ENCODE assay signal across 29 cellular contexts in genomic region chr10:81806842-81807241, GRCh38.
"Had no signal": no experiment of that assay in that cellular context is flagged by ENCODE, and none has a peak within 500 bp of the region (broad histone marks: within the 10 kb centered on the region; RNA-seq: fewer than 3 reads in every experiment).

No MANE protein-coding gene starts in this region.

- FAIRE-seq: urothelium cell line had no signal

- H3K27me3 Mint-ChIP-seq: stimulated activated memory B cell treated with anti-CD40 and anti-IgM and Interleukin-4, amounts not matched to agents 10 μg/mL and 1 μg/mL and 100 μg/mL, for 72 hours; stimulated activated naive B cell treated with anti-CD40 and anti-IgM and Interleukin-4, amounts not matched to agents 10 μg/mL and 1 μg/mL and 100 μg/mL, for 72 hours; stimulated activated naive CD8-positive, alpha-beta T cell treated with anti-CD3 and anti-CD28 coated beads, Interleukin-15, amount 100 ng/mL, for 72 hours; stimulated activated naive CD8-positive, alpha-beta T cell treated with anti-CD3 and anti-CD28 coated beads, Interleukin-15, Interleukin-2, amounts not matched to agents 100 ng/mL and 50 ng/mL, for 24 hours; type B pancreatic cell had no signal

- ATAC-seq: stimulated activated effector memory CD8-positive, alpha-beta T cell treated with anti-CD3 and anti-CD28 coated beads, Interleukin-12 subunit alpha, Interleukin-12 subunit beta, amount 100 ng/mL, for 72 hours; stimulated activated memory B cell treated with anti-CD40 and anti-IgM and Interleukin-4, amounts not matched to agents 10 μg/mL and 1 μg/mL and 100 μg/mL, for 72 hours; stimulated activated naive B cell treated with anti-CD40 and anti-IgM and Interleukin-4, amounts not matched to agents 10 μg/mL and 1 μg/mL and 100 μg/mL, for 72 hours; stimulated activated naive CD8-positive, alpha-beta T cell treated with anti-CD3 and anti-CD28 coated beads, Interleukin-15, amount 100 ng/mL, for 72 hours; stimulated activated naive CD8-positive, alpha-beta T cell treated with anti-CD3 and anti-CD28 coated beads, Interleukin-15, Interleukin-2, amounts not matched to agents 100 U/mL and 50 U/mL, for 24 hours; upper lobe of right lung had no signal

- H3K27ac ChIP-seq: stomach, suprapubic skin, testis, thoracic aorta, thyroid gland, tibial artery, tibial nerve, transverse colon, upper lobe of left lung, upper lobe of right lung, uterus, vagina had no signal

- H3K27me3 ChIP-seq: stomach, suprapubic skin, testis, thyroid gland, tibial artery, tibial nerve, transverse colon, upper lobe of left lung, upper lobe of right lung, uterus, vagina had no signal

- H3K36me3 ChIP-seq: stomach, suprapubic skin, thoracic aorta, thyroid gland, tibial artery, tibial nerve, transverse colon, upper lobe of left lung, upper lobe of right lung, uterus, vagina had no signal

- H3K36me3 Mint-ChIP-seq: stimulated activated effector memory CD8-positive, alpha-beta T cell treated with anti-CD3 and anti-CD28 coated beads, Interleukin-12 subunit alpha, Interleukin-12 subunit beta, amount 100 ng/mL, for 72 hours; stimulated activated memory B cell treated with anti-CD40 and anti-IgM and Interleukin-4, amounts not matched to agents 10 μg/mL and 1 μg/mL and 100 μg/mL, for 72 hours; stimulated activated naive B cell treated with anti-CD40 and anti-IgM and Interleukin-4, amounts not matched to agents 10 μg/mL and 1 μg/mL and 100 μg/mL, for 72 hours; type B pancreatic cell had no signal

- H3K27ac Mint-ChIP-seq: stimulated activated effector memory CD8-positive, alpha-beta T cell treated with anti-CD3 and anti-CD28 coated beads, Interleukin-12 subunit alpha, Interleukin-12 subunit beta, amount 100 ng/mL, for 72 hours; stimulated activated memory B cell treated with anti-CD40 and anti-IgM and Interleukin-4, amounts not matched to agents 10 μg/mL and 1 μg/mL and 100 μg/mL, for 72 hours; stimulated activated naive B cell treated with anti-CD40 and anti-IgM and Interleukin-4, amounts not matched to agents 10 μg/mL and 1 μg/mL and 100 μg/mL, for 72 hours; stimulated activated naive CD8-positive, alpha-beta T cell treated with anti-CD3 and anti-CD28 coated beads, Interleukin-15, amount 100 ng/mL, for 72 hours; stimulated activated naive CD8-positive, alpha-beta T cell treated with anti-CD3 and anti-CD28 coated beads, Interleukin-15, Interleukin-2, amounts not matched to agents 100 ng/mL and 50 ng/mL, for 24 hours; type B pancreatic cell had no signal

- H3K4me3 Mint-ChIP-seq: stimulated activated effector memory CD8-positive, alpha-beta T cell treated with anti-CD3 and anti-CD28 coated beads, Interleukin-12 subunit alpha, Interleukin-12 subunit beta, amount 100 ng/mL, for 72 hours; stimulated activated memory B cell treated with anti-CD40 and anti-IgM and Interleukin-4, amounts not matched to agents 10 μg/mL and 1 μg/mL and 100 μg/mL, for 72 hours; stimulated activated naive B cell treated with anti-CD40 and anti-IgM and Interleukin-4, amounts not matched to agents 10 μg/mL and 1 μg/mL and 100 μg/mL, for 72 hours; stimulated activated naive CD8-positive, alpha-beta T cell treated with anti-CD3 and anti-CD28 coated beads, Interleukin-15, amount 100 ng/mL, for 72 hours; stimulated activated naive CD8-positive, alpha-beta T cell treated with anti-CD3 and anti-CD28 coated beads, Interleukin-15, Interleukin-2, amounts not matched to agents 100 ng/mL and 50 ng/mL, for 24 hours; type B pancreatic cell had no signal

- H3K4me1 ChIP-seq: stomach, suprapubic skin, testis, thyroid gland, tibial artery, tibial nerve, transverse colon, upper lobe of left lung, upper lobe of right lung, uterus, vagina had no signal

- H3K4me3 ChIP-seq: stomach, suprapubic skin, testis, thoracic aorta, thyroid gland, tibial artery, tibial nerve, transverse colon, upper lobe of left lung, upper lobe of right lung, uterus, vagina had no signal

- DNase-seq: stimulated activated CD4-positive, alpha-beta T cell treated with anti-CD3 and anti-CD28 coated beads, Interleukin-2, amount 100 ng/mL, for 48 hours; stimulated activated CD4-positive, alpha-beta T cell treated with anti-CD3 and anti-CD28 coated beads, Interleukin-4, amount 100 ng/mL, for 1 hour; stimulated activated CD4-positive, alpha-beta T cell treated with anti-CD3 and anti-CD28 coated beads, Interleukin-4, amount 100 ng/mL, for 24 hours; stimulated activated CD4-positive, alpha-beta T cell treated with anti-CD3 and anti-CD28 coated beads, Interleukin-4, amount 100 ng/mL, for 4 hours; stimulated activated CD8-positive, alpha-beta memory T cell treated with anti-CD3 and anti-CD28 coated beads, Interleukin-4, amount 100 ng/mL, for 48 hours; stimulated activated naive B cell treated with anti-CD40 and anti-IgM and Interleukin-4, amounts not matched to agents 10 μg/mL and 1 μg/mL and 100 μg/mL, for 72 hours; stimulated activated naive CD4-positive, alpha-beta T cell; stimulated activated naive CD4-positive, alpha-beta T cell treated with Interleukin-2 at 50 U/mL for 16 hours; stimulated activated naive CD8-positive, alpha-beta T cell treated with anti-CD3 and anti-CD28 coated beads, Interleukin-15, amount 100 ng/mL, for 72 hours; stimulated activated naive CD8-positive, alpha-beta T cell treated with anti-CD3 and anti-CD28 coated beads, Interleukin-15, Interleukin-2, amounts not matched to agents 100 U/mL and 50 U/mL, for 24 hours; stomach; substantia nigra; testis; thyroid gland; tibial artery; transverse colon; trophoblast cell; upper lobe of left lung; upper lobe of right lung; uterus had no signal

- H3K9me3 ChIP-seq: testis, thyroid gland, uterus, vagina had no signal

- H3K4me1 Mint-ChIP-seq: stimulated activated effector memory CD8-positive, alpha-beta T cell treated with anti-CD3 and anti-CD28 coated beads, Interleukin-12 subunit alpha, Interleukin-12 subunit beta, amount 100 ng/mL, for 72 hours; stimulated activated memory B cell treated with anti-CD40 and anti-IgM and Interleukin-4, amounts not matched to agents 10 μg/mL and 1 μg/mL and 100 μg/mL, for 72 hours; stimulated activated naive B cell treated with anti-CD40 and anti-IgM and Interleukin-4, amounts not matched to agents 10 μg/mL and 1 μg/mL and 100 μg/mL, for 72 hours; stimulated activated naive CD8-positive, alpha-beta T cell treated with anti-CD3 and anti-CD28 coated beads, Interleukin-15, amount 100 ng/mL, for 72 hours had no signal
